In the genomic region with DNA sequence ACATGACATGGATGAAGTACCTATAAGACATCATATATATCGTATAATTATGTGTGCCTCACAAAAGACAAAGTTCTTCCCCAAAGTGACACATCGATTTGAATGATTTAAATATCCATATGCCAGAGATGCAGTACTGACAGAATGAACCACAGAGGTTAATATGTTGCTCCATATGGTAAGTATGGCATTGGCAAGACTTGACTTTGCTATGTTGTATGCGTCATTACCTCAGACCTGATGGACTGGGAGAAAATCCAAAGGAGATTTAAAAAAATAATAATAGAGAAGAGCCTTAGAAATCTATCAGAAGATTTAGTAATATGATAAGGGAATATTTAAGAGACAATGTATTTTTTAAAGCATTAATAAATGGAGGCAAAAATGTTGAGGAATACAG, we compare ENCODE assay signal across 17 cellular contexts.
DNase-seq lines count a peak whose midpoint lies in the region; TF ChIP-seq lines count a peak whose summit lies in the region.
"Had no signal": no experiment of that assay in that cellular context is flagged by ENCODE, and none has a peak within 500 bp of the region (broad histone marks: within the 10 kb centered on the region; RNA-seq: fewer than 3 reads in every experiment).

No MANE protein-coding gene starts in this region.

- H3K4me1 ChIP-seq in GM23248 (ENCODE audit: insufficient read depth) (0 out of 2 replicates have a peak, but pooled peaks cover 6% of the 10 kb centered on the region), fibroblast of lung (ENCODE audit: control insufficient read depth, extremely low read depth, insufficient read depth, low read length) (no peaks in the 10 kb centered on the region)
- H3K4me1 ChIP-seq: BLaER1 had no signal

- H3F3A ChIP-seq in GM23248 (ENCODE audit: insufficient read depth), result no peaks in the 10 kb centered on the region

- H3K79me2 ChIP-seq in GM23248 (ENCODE audit: insufficient read depth) (no peaks in the 10 kb centered on the region), fibroblast of lung (ENCODE audit: control insufficient read depth, insufficient read depth, low read length) (no peaks in the 10 kb centered on the region)

- H3K4me3 ChIP-seq in GM23248 (no peak overlapping the region), fibroblast of lung (replicated peaks in 1 of 4; ENCODE audit: control extremely low read depth in 1 of 4, insufficient read depth in 1 of 4, low read depth in 3 of 4, low read length in 4 of 4) (no peak overlapping the region)
- H3K4me3 ChIP-seq: BLaER1 had no signal

- H3K27ac ChIP-seq in GM23248 (no peak overlapping the region), fibroblast of lung (ENCODE audit: insufficient read depth, low read length) (no peak overlapping the region)
- H3K27ac ChIP-seq: BLaER1 had no signal

- 88 to 90% methylated on average over 3 of the region's 3 CpGs for WGBS in GM23248 (ENCODE audit: low coverage in 1 of 2, low lambda C conversion rate in 2 of 2, missing lambda C conversion rate in 2 of 2), 2 experiments

- H3K36me3 ChIP-seq in GM23248 (ENCODE audit: low read depth) (no peaks in the 10 kb centered on the region), fibroblast of lung (ENCODE audit: control insufficient read depth, insufficient read depth, low read length) (no peaks in the 10 kb centered on the region)
- H3K36me3 ChIP-seq: BLaER1 had no signal

- H3K27me3 ChIP-seq in GM23248 (replicated peaks; ENCODE audit: insufficient read depth), result no peaks in the 10 kb centered on the region
- no peaks in the 10 kb centered on the region for H3K27me3 ChIP-seq in fibroblast of lung (ENCODE audit: control insufficient read depth, insufficient read depth, low read length)
- H3K27me3 ChIP-seq: BLaER1 had no signal

- H2AFZ ChIP-seq in GM23248, result no peak overlapping the region
- no peak overlapping the region for H2AFZ ChIP-seq in fibroblast of lung (ENCODE audit: low read length)

- no peaks in the 10 kb centered on the region for H3K9me2 ChIP-seq in GM23248 (ENCODE audit: insufficient read depth)

- H3K9ac ChIP-seq in GM23248 (no peak overlapping the region), fibroblast of lung (ENCODE audit: insufficient read depth, low read length) (no peak overlapping the region)
- H3K9ac ChIP-seq: BLaER1 had no signal

- DNase-seq in GM23248 (peak; percentile 4), NCI-H446 (lab: John Stamatoyannopoulos, UW) (peak; percentile 54 to 88), fibroblast of lung (ENCODE audit: low read depth in 2 of 2) (peak; percentile 7 to 61), iris pigment epithelial cell (ENCODE audit: low read depth) (peak; percentile 70), C1 segment of cervical spinal cord (lab: John Stamatoyannopoulos, UW) (no peak), DMS79 treated with DMSO at 0.1 percent for 48 hours (lab: John Stamatoyannopoulos, UW) (no peak), RPMI8226 (no peak)
- DNase-seq: 8988T; AML-193; Calu3; CD4-positive, CD25-positive, alpha-beta regulatory T cell; DMS153; DND-41; GDM1; HCEC 1CT; HFFc6 had no signal

- H3K4me2 ChIP-seq in GM23248 (ENCODE audit: unreplicated experiment) (no peak overlapping the region), fibroblast of lung (ENCODE audit: extremely low read depth, insufficient read depth, low read length) (no peak overlapping the region)
- H3K4me2 ChIP-seq: BLaER1 had no signal

- in situ Hi-C loops in GM23248 (cut with MboI), result no loop called here

- H3K9me3 ChIP-seq in GM23248 (ENCODE audit: low read depth) (no peaks in the 10 kb centered on the region), fibroblast of lung (ENCODE audit: control insufficient read depth, insufficient read depth, low read depth, low read length) (no peaks in the 10 kb centered on the region)
- H3K9me3 ChIP-seq: BLaER1 had no signal

- TF ChIP-seq CTCF in fibroblast of lung (conservative IDR thresholded peaks at IDR 0.05 in 1 of 2, IDR thresholded peaks at IDR 0.05 in 1 of 2; ENCODE audit: low read depth in 1 of 2, low read length in 2 of 2), result no peak

- H4K20me1 ChIP-seq in GM23248 (ENCODE audit: insufficient read depth) (no peaks in the 10 kb centered on the region), fibroblast of lung (ENCODE audit: control insufficient read depth, extremely low read depth, insufficient read depth, low read length) (no peaks in the 10 kb centered on the region)
- H4K20me1 ChIP-seq: BLaER1 had no signal

Comparison
In these comparisons a context has a peak if more than half of its experiments do, and no peak if none do; other contexts are left out.
1. DNase-seq: peak in GM23248 (single experiment), NCI-H446 (2 of 2), fibroblast of lung (2 of 2) and iris pigment epithelial cell (single experiment); none in C1 segment of cervical spinal cord (0 of 14), DMS79 treated with DMSO at 0.1 percent for 48 hours (single experiment) and RPMI8226 (single experiment).